In the genomic region with DNA sequence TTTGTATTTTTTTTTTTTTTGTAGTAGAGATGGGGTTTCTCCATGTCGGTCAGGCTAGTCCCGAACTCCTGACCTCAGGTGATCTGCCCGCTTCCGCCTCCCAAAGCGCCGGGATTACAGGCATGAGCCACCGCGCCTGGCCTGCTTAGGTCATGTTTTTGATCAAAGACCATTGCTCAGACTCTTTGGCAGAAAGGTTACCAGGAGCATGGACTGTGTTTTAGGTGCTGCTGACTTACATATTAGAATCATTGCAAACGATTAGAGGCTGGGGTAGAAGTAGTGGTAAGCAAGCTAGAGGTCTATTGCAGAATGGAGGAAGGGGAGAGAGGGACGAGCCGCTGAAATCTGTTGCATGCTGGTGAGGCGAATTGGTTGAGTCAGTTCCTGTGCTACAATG, we compare ENCODE assay signal across 22 cellular contexts.
DNase-seq lines count a peak whose midpoint lies in the region; ATAC-seq and TF ChIP-seq lines count a peak whose summit lies in the region.
"Had no signal": no experiment of that assay in that cellular context is flagged by ENCODE, and none has a peak within 500 bp of the region (broad histone marks: within the 10 kb centered on the region; RNA-seq: fewer than 3 reads in every experiment).

No MANE protein-coding gene starts in this region.

- BruUV-seq in Calu3 (replicated peaks; lab: Mats Ljungman, UMichigan) (no TSS peak), PC-9 (replicated peaks; lab: Mats Ljungman, UMichigan) (no TSS peak)

- no peaks in the 10 kb centered on the region for H3K27me3 Mint-ChIP-seq in Calu3 (ENCODE audit: unreplicated experiment)
- H3K27me3 Mint-ChIP-seq: IgD-negative memory B cell had no signal

- H3K36me3 Mint-ChIP-seq in Calu3 (ENCODE audit: insufficient read depth, unreplicated experiment): peaks cover 30% of the 10 kb centered on the region

- H3K9me3 Mint-ChIP-seq in Calu3 (ENCODE audit: low read depth, unreplicated experiment): no peaks in the 10 kb centered on the region
- H3K9me3 Mint-ChIP-seq: GM23338, IgD-negative memory B cell had no signal

- H3F3A ChIP-seq in PC-9 (ENCODE audit: insufficient read depth, low read depth): peaks cover 33% of the 10 kb centered on the region

- CTCF ChIA-PET in Calu3 (lab: Charles Lee) (interaction anchor here (0.9 kb wide), 1 partner anchor 21 kb away, joined by 3 read pairs; no protein-coding TSS in a partner anchor), PC-9 (lab: Charles Lee) (interaction anchor here (0.5 to 0.7 kb wide), 2 partner anchors 158 to 169 kb away, joined by 3 to 6 read pairs; no protein-coding TSS in a partner anchor)

- no peaks in the 10 kb centered on the region for H4K20me1 ChIP-seq in PC-9 (ENCODE audit: insufficient read depth)

- no peak overlapping the region for H3K4me3 Mint-ChIP-seq in Calu3 (ENCODE audit: low read depth, unreplicated experiment)
- H3K4me3 Mint-ChIP-seq: GM23338, IgD-negative memory B cell had no signal

- H3K36me3 ChIP-seq in PC-9 (ENCODE audit: low read depth) (no peaks in the 10 kb centered on the region), mucosa of rectum (ENCODE audit: control insufficient read depth in 2 of 2, insufficient read depth in 2 of 2, low read length in 2 of 2) (peaks cover 0 to 10% of the 10 kb centered on the region in 2 donors)

- H3K27me3 ChIP-seq in PC-9 (ENCODE audit: insufficient read depth, low read depth) (no peaks in the 10 kb centered on the region), mucosa of rectum (ENCODE audit: control insufficient read depth in 2 of 2, insufficient read depth in 2 of 2, low read length in 2 of 2) (no peaks in the 10 kb centered on the region)
- H3K27me3 ChIP-seq: BE2C had no signal

- H3K27ac Mint-ChIP-seq in Calu3 (ENCODE audit: unreplicated experiment): peak overlapping the region; percentile 95
- H3K27ac Mint-ChIP-seq: IgD-negative memory B cell had no signal

- TF ChIP-seq CTCF in Calu3 (IDR thresholded peaks at IDR 0.05; ENCODE audit: unreplicated experiment): no peak
- no peak for TF ChIP-seq CTCF in PC-9 (conservative IDR thresholded peaks at IDR 0.05)
- no peak for TF ChIP-seq CTCF in epithelial cell of esophagus (IDR thresholded peaks at IDR 0.05; ENCODE audit: insufficient read depth, low read depth, low read length, missing control alignments)

- no peak overlapping the region for H3K4me3 ChIP-seq in PC-9
- no peak overlapping the region for H3K4me3 ChIP-seq in epithelial cell of esophagus (ENCODE audit: low read length)
- no peak overlapping the region for H3K4me3 ChIP-seq in mucosa of rectum (ENCODE audit: low read length in 2 of 2)
- H3K4me3 ChIP-seq: GM12878, GM23338, HAP-1, SK-N-MC had no signal

- intact Hi-C loops in Calu3 (cut with micrococcal nuclease; ENCODE audit: unreplicated experiment) (loop anchor here (5.0 kb wide), 1 partner anchor 69 kb away; no protein-coding TSS in a partner anchor), PC-9 (cut with micrococcal nuclease; ENCODE audit: unreplicated experiment) (no loop called here)

- POLR2A ChIA-PET in PC-9 (lab: Charles Lee; ENCODE audit: unreplicated experiment): no interaction called here

- no peak overlapping the region for H2AFZ ChIP-seq in PC-9
- H2AFZ ChIP-seq: GM23338 had no signal

- no peaks in the 10 kb centered on the region for H3K9me2 ChIP-seq in PC-9 (ENCODE audit: insufficient read depth)

- ATAC-seq in GM21619 (IDR thresholded peaks at IDR 0.05; ENCODE audit: unreplicated experiment) (no peak), GM19351 (IDR thresholded peaks at IDR 0.05; ENCODE audit: unreplicated experiment) (no peak)
- ATAC-seq: GM12878, GM23338 had no signal

- peak overlapping the region; percentile 96 for H3K27ac ChIP-seq in PC-9
- peak overlapping the region; percentile 78 to 79 for H3K27ac ChIP-seq in mucosa of rectum (ENCODE audit: low read depth in 2 of 2, low read length in 2 of 2)
- H3K27ac ChIP-seq: SK-N-MC had no signal

- H3K79me2 ChIP-seq in PC-9 (ENCODE audit: low read depth): no peaks in the 10 kb centered on the region

- H3K4me2 ChIP-seq in PC-9: peak overlapping the region; percentile 52
- H3K4me2 ChIP-seq: GM23338 had no signal

- H3K9me3 ChIP-seq in PC-9 (ENCODE audit: insufficient read depth, low read depth): no peaks in the 10 kb centered on the region
- H3K9me3 ChIP-seq in mucosa of rectum (ENCODE audit: control insufficient read depth in 2 of 2, low read length in 2 of 2): no peaks in the 10 kb centered on the region
- H3K9me3 ChIP-seq: BE2C, HAP-1 had no signal

- H3K4me1 ChIP-seq in PC-9 (replicated peaks; ENCODE audit: insufficient read depth) (peaks cover 49% of the 10 kb centered on the region), mucosa of rectum (ENCODE audit: control insufficient read depth in 2 of 2, insufficient read depth in 2 of 2, low read length in 2 of 2) (peaks cover 8 to 21% of the 10 kb centered on the region in 2 donors)
- H3K4me1 ChIP-seq: BE2C, HAP-1 had no signal

- no peak for DNase-seq in Calu3
- DNase-seq in PC-9: no peak
- DNase-seq in epithelial cell of esophagus (ENCODE audit: low read depth): peak; percentile 39
- DNase-seq in NCI-H2171 treated with DMSO at 0.1 percent for 48 hours (lab: John Stamatoyannopoulos, UW): no peak
- DNase-seq in activated naive CD4-positive, alpha-beta T cell treated with Interleukin-2 at 50 U/mL for 16 hours: no peak
- DNase-seq: BE2C, DMS79, MV-4-11, NCI-H1105 treated with DMSO at 0.1 percent for 48 hours, NCI-H2081, NCI-H2171, NCI-H446, NCI-H526, SHP77 treated with DMSO at 0.1 percent for 48 hours had no signal

- H3K4me1 Mint-ChIP-seq in Calu3 (ENCODE audit: low read depth, unreplicated experiment): peaks cover 31% of the 10 kb centered on the region
- H3K4me1 Mint-ChIP-seq: GM23338 had no signal

- H3K9ac ChIP-seq in mucosa of rectum (ENCODE audit: low read depth in 1 of 2, low read length in 2 of 2): no peak overlapping the region
